ENCODE assay signal across 1 cellular context in genomic region chr9:112725961-112726360, GRCh38.
TF ChIP-seq lines count a peak whose summit lies in the region.

No MANE protein-coding gene starts in this region.

TF ChIP-seq in HepG2, 621 proteins besides CTCF, POLR2A, EP300 and RAD21:
- TF ChIP-seq RNF2 (conservative IDR thresholded peaks at IDR 0.05; ENCODE audit: low read depth) (no peak), NR2F6 (IDR thresholded peaks at IDR 0.05) (no peak), NR2F6 (CRISPR knock-in tag; IDR thresholded peaks at IDR 0.05) (no peak), ZNF276 (CRISPR knock-in tag; IDR thresholded peaks at IDR 0.05; ENCODE audit: low read depth) (no peak)
- TF ChIP-seq, protein P1, sequence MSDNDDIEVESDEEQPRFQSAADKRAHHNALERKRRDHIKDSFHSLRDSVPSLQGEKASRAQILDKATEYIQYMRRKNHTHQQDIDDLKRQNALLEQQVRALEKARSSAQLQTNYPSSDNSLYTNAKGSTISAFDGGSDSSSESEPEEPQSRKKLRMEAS (IDR thresholded peaks at IDR 0.05), result peak; percentile 34; the same call in 1 of the 2 replicates
- TF ChIP-seq, protein P2, sequence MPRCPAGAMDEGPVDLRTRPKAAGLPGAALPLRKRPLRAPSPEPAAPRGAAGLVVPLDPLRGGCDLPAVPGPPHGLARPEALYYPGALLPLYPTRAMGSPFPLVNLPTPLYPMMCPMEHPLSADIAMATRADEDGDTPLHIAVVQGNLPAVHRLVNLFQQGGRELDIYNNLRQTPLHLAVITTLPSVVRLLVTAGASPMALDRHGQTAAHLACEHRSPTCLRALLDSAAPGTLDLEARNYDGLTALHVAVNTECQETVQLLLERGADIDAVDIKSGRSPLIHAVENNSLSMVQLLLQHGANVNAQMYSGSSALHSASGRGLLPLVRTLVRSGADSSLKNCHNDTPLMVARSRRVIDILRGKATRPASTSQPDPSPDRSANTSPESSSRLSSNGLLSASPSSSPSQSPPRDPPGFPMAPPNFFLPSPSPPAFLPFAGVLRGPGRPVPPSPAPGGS (CRISPR knock-in tag; IDR thresholded peaks at IDR 0.05), result no peak
- TF ChIP-seq, protein P3, sequence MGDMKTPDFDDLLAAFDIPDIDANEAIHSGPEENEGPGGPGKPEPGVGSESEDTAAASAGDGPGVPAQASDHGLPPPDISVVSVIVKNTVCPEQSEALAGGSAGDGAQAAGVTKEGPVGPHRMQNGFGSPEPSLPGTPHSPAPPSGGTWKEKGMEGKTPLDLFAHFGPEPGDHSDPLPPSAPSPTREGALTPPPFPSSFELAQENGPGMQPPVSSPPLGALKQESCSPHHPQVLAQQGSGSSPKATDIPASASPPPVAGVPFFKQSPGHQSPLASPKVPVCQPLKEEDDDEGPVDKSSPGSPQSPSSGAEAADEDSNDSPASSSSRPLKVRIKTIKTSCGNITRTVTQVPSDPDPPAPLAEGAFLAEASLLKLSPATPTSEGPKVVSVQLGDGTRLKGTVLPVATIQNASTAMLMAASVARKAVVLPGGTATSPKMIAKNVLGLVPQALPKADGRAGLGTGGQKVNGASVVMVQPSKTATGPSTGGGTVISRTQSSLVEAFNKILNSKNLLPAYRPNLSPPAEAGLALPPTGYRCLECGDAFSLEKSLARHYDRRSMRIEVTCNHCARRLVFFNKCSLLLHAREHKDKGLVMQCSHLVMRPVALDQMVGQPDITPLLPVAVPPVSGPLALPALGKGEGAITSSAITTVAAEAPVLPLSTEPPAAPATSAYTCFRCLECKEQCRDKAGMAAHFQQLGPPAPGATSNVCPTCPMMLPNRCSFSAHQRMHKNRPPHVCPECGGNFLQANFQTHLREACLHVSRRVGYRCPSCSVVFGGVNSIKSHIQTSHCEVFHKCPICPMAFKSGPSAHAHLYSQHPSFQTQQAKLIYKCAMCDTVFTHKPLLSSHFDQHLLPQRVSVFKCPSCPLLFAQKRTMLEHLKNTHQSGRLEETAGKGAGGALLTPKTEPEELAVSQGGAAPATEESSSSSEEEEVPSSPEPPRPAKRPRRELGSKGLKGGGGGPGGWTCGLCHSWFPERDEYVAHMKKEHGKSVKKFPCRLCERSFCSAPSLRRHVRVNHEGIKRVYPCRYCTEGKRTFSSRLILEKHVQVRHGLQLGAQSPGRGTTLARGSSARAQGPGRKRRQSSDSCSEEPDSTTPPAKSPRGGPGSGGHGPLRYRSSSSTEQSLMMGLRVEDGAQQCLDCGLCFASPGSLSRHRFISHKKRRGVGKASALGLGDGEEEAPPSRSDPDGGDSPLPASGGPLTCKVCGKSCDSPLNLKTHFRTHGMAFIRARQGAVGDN (CRISPR knock-in tag; IDR thresholded peaks at IDR 0.05), result peak; percentile 50
